ENCODE assay signal across 10 cellular contexts in the genomic region with DNA sequence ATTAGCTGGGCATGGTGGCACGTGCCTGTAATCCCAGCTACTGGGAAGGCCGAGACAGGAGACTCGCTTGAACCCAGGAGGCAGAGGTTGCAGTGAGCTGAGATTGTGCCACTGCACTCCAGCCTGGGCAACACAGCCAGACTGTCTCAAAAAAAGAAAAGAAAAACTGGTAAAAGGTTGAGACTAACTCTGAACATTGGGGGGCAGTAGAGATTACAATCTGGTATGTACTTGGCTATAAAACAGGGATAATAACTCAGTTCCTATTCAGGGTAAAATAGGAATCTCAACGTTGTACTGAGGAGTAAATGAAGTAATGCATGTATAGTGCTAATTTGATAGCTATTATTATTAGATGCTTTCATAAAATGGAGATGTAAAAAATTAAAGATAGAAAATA. TPM values are rescaled to one million over a fixed set of nuclear protein-coding genes. Genes with fewer than 3 reads are reported as not detected.
DNase-seq lines count a peak whose midpoint lies in the region; ATAC-seq, FAIRE-seq and TF ChIP-seq lines count a peak whose summit lies in the region.
"Had no signal": no experiment of that assay in that cellular context is flagged by ENCODE, and none has a peak within 500 bp of the region (broad histone marks: within the 10 kb centered on the region; RNA-seq: fewer than 3 reads in every experiment).

No MANE protein-coding gene starts in this region.

- in situ Hi-C loops in ACHN (cut with HindIII; ENCODE audit: low pct_ligation_motif_present, low pct_unique_long_range_greater_than_20kb, low sequenced_read_pairs) (no loop called here), GM23248 (cut with MboI) (no loop called here)

- H4K20me1 ChIP-seq in GM23248 (ENCODE audit: insufficient read depth): no peaks in the 10 kb centered on the region

- no peaks in the 10 kb centered on the region for H3K27me3 ChIP-seq in GM23248 (replicated peaks; ENCODE audit: insufficient read depth)

- no peak overlapping the region for H3K4me3 ChIP-seq in GM23248
- H3K4me3 ChIP-seq: K562 had no signal

- no peaks in the 10 kb centered on the region for H3F3A ChIP-seq in GM23248 (ENCODE audit: insufficient read depth)

- no peaks in the 10 kb centered on the region for H3K36me3 ChIP-seq in GM23248 (ENCODE audit: low read depth)

- H3K9ac ChIP-seq in GM23248: no peak overlapping the region

- H3K4me1 ChIP-seq in GM23248 (ENCODE audit: insufficient read depth): no peaks in the 10 kb centered on the region

- FAIRE-seq in HTR-8/SVneo (lab: Jason Lieb, UNC): no peak
- FAIRE-seq: K562 had no signal

- H3K79me2 ChIP-seq in GM23248 (ENCODE audit: insufficient read depth): no peaks in the 10 kb centered on the region

- WGBS in GM23248 (ENCODE audit: low coverage in 1 of 2, low lambda C conversion rate in 2 of 2, missing lambda C conversion rate in 2 of 2), 2 experiments: 0 to 2% methylated on average over 4 of the region's 4 CpGs

- H2AFZ ChIP-seq in GM23248: no peak overlapping the region

- ATAC-seq in SK-N-SH treated with all-trans-retinoic acid at 6 μM for 48 hours (peak; percentile 56; the same call in 2 of the 3 replicates), GM18858 (IDR thresholded peaks at IDR 0.05; ENCODE audit: unreplicated experiment) (no peak), GM21619 (IDR thresholded peaks at IDR 0.05; ENCODE audit: unreplicated experiment) (no peak)
- ATAC-seq: K562 had no signal

- no peaks in the 10 kb centered on the region for H3K9me2 ChIP-seq in GM23248 (ENCODE audit: insufficient read depth)

- no peak overlapping the region for H3K4me2 ChIP-seq in GM23248 (ENCODE audit: unreplicated experiment)

- H3K27ac ChIP-seq in GM23248: no peak overlapping the region

- no peaks in the 10 kb centered on the region for H3K9me3 ChIP-seq in GM23248 (ENCODE audit: low read depth)

- DNase-seq in ACHN (peak; percentile 28), GM23248 (peak; percentile 35), left kidney (ENCODE audit: low read depth, low spot score) (peak; percentile 3), HTR-8/SVneo (ENCODE audit: insufficient read length, low spot score) (no peak), amniotic stem cell (lab: John Stamatoyannopoulos, UW) (no peak)
- DNase-seq: cerebellar nuclear complex had no signal

TF ChIP-seq in SK-N-SH treated with all-trans-retinoic acid at 6 μM for 48 hours, 23 proteins besides CTCF, POLR2A, EP300 and RAD21:
- TF ChIP-seq PPARA (CRISPR knock-in tag; IDR thresholded peaks at IDR 0.05; ENCODE audit: borderline replicate concordance) (no peak), GLIS3 (CRISPR knock-in tag; IDR thresholded peaks at IDR 0.05) (no peak), CSDC2 (CRISPR knock-in tag; IDR thresholded peaks at IDR 0.05) (no peak), ZC3H10 (CRISPR knock-in tag; IDR thresholded peaks at IDR 0.05) (no peak)
- TF ChIP-seq, protein P1, sequence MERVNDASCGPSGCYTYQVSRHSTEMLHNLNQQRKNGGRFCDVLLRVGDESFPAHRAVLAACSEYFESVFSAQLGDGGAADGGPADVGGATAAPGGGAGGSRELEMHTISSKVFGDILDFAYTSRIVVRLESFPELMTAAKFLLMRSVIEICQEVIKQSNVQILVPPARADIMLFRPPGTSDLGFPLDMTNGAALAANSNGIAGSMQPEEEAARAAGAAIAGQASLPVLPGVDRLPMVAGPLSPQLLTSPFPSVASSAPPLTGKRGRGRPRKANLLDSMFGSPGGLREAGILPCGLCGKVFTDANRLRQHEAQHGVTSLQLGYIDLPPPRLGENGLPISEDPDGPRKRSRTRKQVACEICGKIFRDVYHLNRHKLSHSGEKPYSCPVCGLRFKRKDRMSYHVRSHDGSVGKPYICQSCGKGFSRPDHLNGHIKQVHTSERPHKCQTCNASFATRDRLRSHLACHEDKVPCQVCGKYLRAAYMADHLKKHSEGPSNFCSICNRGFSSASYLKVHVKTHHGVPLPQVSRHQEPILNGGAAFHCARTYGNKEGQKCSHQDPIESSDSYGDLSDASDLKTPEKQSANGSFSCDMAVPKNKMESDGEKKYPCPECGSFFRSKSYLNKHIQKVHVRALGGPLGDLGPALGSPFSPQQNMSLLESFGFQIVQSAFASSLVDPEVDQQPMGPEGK (CRISPR knock-in tag; IDR thresholded peaks at IDR 0.05; ENCODE audit: borderline replicate concordance): no peak
- TF ChIP-seq, protein P2, sequence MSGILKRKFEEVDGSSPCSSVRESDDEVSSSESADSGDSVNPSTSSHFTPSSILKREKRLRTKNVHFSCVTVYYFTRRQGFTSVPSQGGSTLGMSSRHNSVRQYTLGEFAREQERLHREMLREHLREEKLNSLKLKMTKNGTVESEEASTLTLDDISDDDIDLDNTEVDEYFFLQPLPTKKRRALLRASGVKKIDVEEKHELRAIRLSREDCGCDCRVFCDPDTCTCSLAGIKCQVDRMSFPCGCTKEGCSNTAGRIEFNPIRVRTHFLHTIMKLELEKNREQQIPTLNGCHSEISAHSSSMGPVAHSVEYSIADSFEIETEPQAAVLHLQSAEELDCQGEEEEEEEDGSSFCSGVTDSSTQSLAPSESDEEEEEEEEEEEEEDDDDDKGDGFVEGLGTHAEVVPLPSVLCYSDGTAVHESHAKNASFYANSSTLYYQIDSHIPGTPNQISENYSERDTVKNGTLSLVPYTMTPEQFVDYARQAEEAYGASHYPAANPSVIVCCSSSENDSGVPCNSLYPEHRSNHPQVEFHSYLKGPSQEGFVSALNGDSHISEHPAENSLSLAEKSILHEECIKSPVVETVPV (CRISPR knock-in tag; IDR thresholded peaks at IDR 0.05): no peak
- TF ChIP-seq, protein P3, sequence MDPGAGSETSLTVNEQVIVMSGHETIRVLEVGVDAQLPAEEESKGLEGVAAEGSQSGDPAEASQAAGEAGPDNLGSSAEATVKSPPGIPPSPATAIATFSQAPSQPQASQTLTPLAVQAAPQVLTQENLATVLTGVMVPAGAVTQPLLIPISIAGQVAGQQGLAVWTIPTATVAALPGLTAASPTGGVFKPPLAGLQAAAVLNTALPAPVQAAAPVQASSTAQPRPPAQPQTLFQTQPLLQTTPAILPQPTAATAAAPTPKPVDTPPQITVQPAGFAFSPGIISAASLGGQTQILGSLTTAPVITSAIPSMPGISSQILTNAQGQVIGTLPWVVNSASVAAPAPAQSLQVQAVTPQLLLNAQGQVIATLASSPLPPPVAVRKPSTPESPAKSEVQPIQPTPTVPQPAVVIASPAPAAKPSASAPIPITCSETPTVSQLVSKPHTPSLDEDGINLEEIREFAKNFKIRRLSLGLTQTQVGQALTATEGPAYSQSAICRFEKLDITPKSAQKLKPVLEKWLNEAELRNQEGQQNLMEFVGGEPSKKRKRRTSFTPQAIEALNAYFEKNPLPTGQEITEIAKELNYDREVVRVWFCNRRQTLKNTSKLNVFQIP (CRISPR knock-in tag; IDR thresholded peaks at IDR 0.05; ENCODE audit: borderline replicate concordance, low read depth): no peak

RNA-seq across cellular contexts. Expression of a gene that starts 12.5 kb away (rescaled TPM):
- 1.7 and 3.4 TPM in 2 replicates for total RNA-seq in GM23248 (2014; rRNA removed; shearing (Covaris generic))
- polyA plus RNA-seq in GM23248 (2016; fragmentation: Nextera tagmentation; extraction: Ambion mirVana): 1.2 and 1.8 TPM in 2 replicates

Comparison
In these comparisons a context has a peak if more than half of its experiments do, and no peak if none do; other contexts are left out.
1. DNase-seq: peak in ACHN (single experiment), GM23248 (single experiment) and left kidney (single experiment); none in HTR-8/SVneo (single experiment) and amniotic stem cell (single experiment).